9 cellular contexts compared by ENCODE assay signal in the genomic region with DNA sequence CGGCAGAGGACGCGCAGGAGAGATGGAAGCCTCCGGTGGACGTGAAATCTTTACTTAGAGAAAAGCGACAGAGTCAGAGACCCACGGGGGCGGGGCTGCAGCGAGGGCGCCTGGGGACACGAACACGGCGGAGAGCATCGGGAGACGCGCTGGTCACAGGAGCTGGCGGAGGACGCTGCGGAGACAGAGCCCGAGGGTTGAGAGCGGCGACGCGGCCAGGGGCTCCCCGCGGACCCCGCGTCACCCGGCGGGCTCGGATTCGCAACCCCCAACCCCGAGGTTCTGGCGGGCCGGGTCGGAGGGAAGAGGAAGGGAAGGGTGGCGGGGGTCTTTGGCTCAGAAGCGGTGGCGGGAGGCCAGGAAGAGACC. TPM values are rescaled to one million over a fixed set of nuclear protein-coding genes. Genes with fewer than 3 reads are reported as not detected.
DNase-seq lines count a peak whose midpoint lies in the region; ATAC-seq and TF ChIP-seq lines count a peak whose summit lies in the region.
"Had no signal": no experiment of that assay in that cellular context is flagged by ENCODE, and none has a peak within 500 bp of the region (broad histone marks: within the 10 kb centered on the region; RNA-seq: fewer than 3 reads in every experiment).

No MANE protein-coding gene starts in this region.

- H4K5ac ChIP-seq in mesendoderm (ENCODE audit: low read length) = no peak overlapping the region

- H3K27me3 Mint-ChIP-seq in stimulated activated naive CD8-positive, alpha-beta T cell treated with anti-CD3 and anti-CD28 coated beads, Interleukin-15, Interleukin-2, amounts not matched to agents 100 ng/mL and 50 ng/mL, for 24 hours = peaks cover 27% of the 10 kb centered on the region

- H3K27ac ChIP-seq in breast epithelium (no peak overlapping the region), mesendoderm (ENCODE audit: low read depth, low read length) (no peak overlapping the region), vagina (no peak overlapping the region)

- H4K8ac ChIP-seq in mesendoderm (ENCODE audit: low read depth, low read length) = no peak overlapping the region

- H3K9me3 Mint-ChIP-seq in stimulated activated naive CD8-positive, alpha-beta T cell treated with anti-CD3 and anti-CD28 coated beads, Interleukin-15, Interleukin-2, amounts not matched to agents 100 ng/mL and 50 ng/mL, for 24 hours = no peaks in the 10 kb centered on the region

- H3K4me3 ChIP-seq in breast epithelium (peak overlapping the region; percentile 3 to 68 (median 52)), mesendoderm (ENCODE audit: low read length) (no peak overlapping the region), vagina (peak overlapping the region; percentile 21 to 27)

- no CpG with 5 or more reads among the region's 39 CpGs for WGBS in mesendoderm (ENCODE audit: extremely low coverage, insufficient coverage, low lambda C conversion rate)

- TF ChIP-seq CTCF in breast epithelium (IDR thresholded peaks at IDR 0.05) (no peak), vagina (IDR thresholded peaks at IDR 0.05) (no peak)

- peak overlapping the region; percentile 36 for H3K4me2 ChIP-seq in mesendoderm (ENCODE audit: low read length)

- H3K9me3 ChIP-seq in breast epithelium (peaks cover 0 to 3% of the 10 kb centered on the region in 2 donors), vagina (no peaks in the 10 kb centered on the region)

- no peaks in the 10 kb centered on the region for H3K36me3 Mint-ChIP-seq in stimulated activated naive CD8-positive, alpha-beta T cell treated with anti-CD3 and anti-CD28 coated beads, Interleukin-15, Interleukin-2, amounts not matched to agents 100 ng/mL and 50 ng/mL, for 24 hours (ENCODE audit: low read depth)

- TF ChIP-seq POLR2A in breast epithelium (IDR thresholded peaks at IDR 0.05) (no peak), vagina (IDR thresholded peaks at IDR 0.05) (no peak)

- H3K79me1 ChIP-seq in mesendoderm (ENCODE audit: low read length) = no peaks in the 10 kb centered on the region

- peak overlapping the region; percentile 62 for H3K4me3 Mint-ChIP-seq in stimulated activated naive CD8-positive, alpha-beta T cell treated with anti-CD3 and anti-CD28 coated beads, Interleukin-15, Interleukin-2, amounts not matched to agents 100 ng/mL and 50 ng/mL, for 24 hours

- ATAC-seq in stimulated activated naive CD8-positive, alpha-beta T cell treated with anti-CD3 and anti-CD28 coated beads, Interleukin-15, Interleukin-2, amounts not matched to agents 100 U/mL and 50 U/mL, for 24 hours = no peak
- ATAC-seq in HG03354 (IDR thresholded peaks at IDR 0.05; ENCODE audit: poor library complexity, severe bottlenecking, unreplicated experiment) (no peak), HG03571 (IDR thresholded peaks at IDR 0.05; ENCODE audit: unreplicated experiment) (no peak)

- H3K36me3 ChIP-seq in breast epithelium = no peaks in the 10 kb centered on the region
- no peaks in the 10 kb centered on the region for H3K36me3 ChIP-seq in mesendoderm (ENCODE audit: control insufficient read depth, insufficient read depth, low read length)
- H3K36me3 ChIP-seq in vagina = no peaks in the 10 kb centered on the region

- H3K23ac ChIP-seq in mesendoderm (ENCODE audit: low read length) = no peak overlapping the region

- H3K56ac ChIP-seq in mesendoderm (ENCODE audit: low read length) = peak overlapping the region; percentile 34

- peaks cover 10% of the 10 kb centered on the region for H3K4me1 Mint-ChIP-seq in stimulated activated naive CD8-positive, alpha-beta T cell treated with anti-CD3 and anti-CD28 coated beads, Interleukin-15, Interleukin-2, amounts not matched to agents 100 ng/mL and 50 ng/mL, for 24 hours (ENCODE audit: low read depth)

- H2BK120ac ChIP-seq in mesendoderm (ENCODE audit: low read depth, low read length) = no peak overlapping the region

- H3K27me3 ChIP-seq in breast epithelium (peaks cover 6 to 49% of the 10 kb centered on the region in 2 donors), mesendoderm (ENCODE audit: insufficient read depth, low read length, poor library complexity) (peaks cover 14% of the 10 kb centered on the region), vagina (peaks cover 25% of the 10 kb centered on the region)

- no peak overlapping the region for H3K18ac ChIP-seq in mesendoderm (ENCODE audit: low read length)

- H3K4ac ChIP-seq in mesendoderm (ENCODE audit: low read depth, low read length) = no peak overlapping the region

- H2BK5ac ChIP-seq in mesendoderm (ENCODE audit: low read length) = no peak overlapping the region

- peaks cover 0 to 5% of the 10 kb centered on the region in 2 donors for H3K4me1 ChIP-seq in breast epithelium
- H3K4me1 ChIP-seq in mesendoderm (ENCODE audit: control insufficient read depth, low read depth, low read length) = no peaks in the 10 kb centered on the region
- peaks cover 25% of the 10 kb centered on the region for H3K4me1 ChIP-seq in vagina

- no peak overlapping the region for H3K27ac Mint-ChIP-seq in stimulated activated naive CD8-positive, alpha-beta T cell treated with anti-CD3 and anti-CD28 coated beads, Interleukin-15, Interleukin-2, amounts not matched to agents 100 ng/mL and 50 ng/mL, for 24 hours

- no peaks in the 10 kb centered on the region for H3K79me2 ChIP-seq in mesendoderm (ENCODE audit: control insufficient read depth, insufficient read depth, low read length)

- no peak overlapping the region for H2AK5ac ChIP-seq in mesendoderm (ENCODE audit: low read length)

- H3K9ac ChIP-seq in mesendoderm (ENCODE audit: low read length) = peak overlapping the region; percentile 40

- intact Hi-C loops in breast epithelium (cut with DNase I; ENCODE audit: low total_unique reads) (no loop called here), vagina (cut with DNase I) (no loop called here)

- DNase-seq in stimulated activated naive CD8-positive, alpha-beta T cell treated with anti-CD3 and anti-CD28 coated beads, Interleukin-15, Interleukin-2, amounts not matched to agents 100 U/mL and 50 U/mL, for 24 hours = no peak
- DNase-seq in breast epithelium (ENCODE audit: low spot score in 2 of 2) (no peak), mesendoderm (no peak), vagina (ENCODE audit: extremely low spot score in 2 of 2) (no peak), KG1 (lab: John Stamatoyannopoulos, UW) (no peak)
- DNase-seq: activated CD4-positive, CD25-positive, alpha-beta regulatory T cell treated with anti-CD3 and anti-CD28 coated beads, Interleukin-2, amount 50 U/mL, for 72 hours had no signal

- H2BK15ac ChIP-seq in mesendoderm (replicated peaks; ENCODE audit: low read depth) = no peak overlapping the region

RNA-seq across cellular contexts. Expression of gene CALY, which starts 11.3 kb away (rescaled TPM):
- total RNA-seq in breast epithelium = under 1 TPM in 1 of 3 donors, not detected in 2; 0.66 TPM
- 0.51 TPM for polyA plus RNA-seq in mesendoderm (2013, experiment 1 of 2)
- 0.35 TPM for polyA plus RNA-seq in mesendoderm (2013, experiment 2 of 2)
- 4.7 TPM for total RNA-seq in vagina

RNA-seq across cellular contexts. Expression of gene ZNF511, which starts 16.7 kb away (rescaled TPM):
- total RNA-seq in breast epithelium = 10 to 100 TPM; 27.4 to 33.2 (median 32.1) TPM
- 29.7 TPM for polyA plus RNA-seq in mesendoderm (2013, experiment 1 of 2)
- polyA plus RNA-seq in mesendoderm (2013, experiment 2 of 2) = 31.2 TPM
- total RNA-seq in vagina = 36.3 TPM

RNA-seq across cellular contexts. Expression of gene TUBGCP2, which starts 16.7 kb away (rescaled TPM):
- 10 to 100 TPM; 33.6 to 40.0 (median 39.5) TPM for total RNA-seq in breast epithelium
- 33.5 TPM for polyA plus RNA-seq in mesendoderm (2013, experiment 1 of 2)
- polyA plus RNA-seq in mesendoderm (2013, experiment 2 of 2) = 31.8 TPM
- 41.7 TPM for total RNA-seq in vagina

RNA-seq across cellular contexts. Expression of gene PRAP1, which starts 21.8 kb away (rescaled TPM):
- total RNA-seq in breast epithelium (not detected), vagina (not detected)
- 0.28 TPM for polyA plus RNA-seq in mesendoderm (2013, experiment 1 of 2)
- polyA plus RNA-seq in mesendoderm (2013, experiment 2 of 2) = 0.35 TPM

RNA-seq across cellular contexts. Expression of gene FUOM, which starts 32.4 kb away (rescaled TPM):
- total RNA-seq in breast epithelium (10 to 100 TPM; 13.8 to 31.5 (median 31.2) TPM), vagina (54.0 TPM)
- polyA plus RNA-seq in mesendoderm (2013, experiment 1 of 2) = 30.0 TPM
- polyA plus RNA-seq in mesendoderm (2013, experiment 2 of 2) = 31.2 TPM
